ENCODE assay signal across 2 cellular contexts in the genomic region with DNA sequence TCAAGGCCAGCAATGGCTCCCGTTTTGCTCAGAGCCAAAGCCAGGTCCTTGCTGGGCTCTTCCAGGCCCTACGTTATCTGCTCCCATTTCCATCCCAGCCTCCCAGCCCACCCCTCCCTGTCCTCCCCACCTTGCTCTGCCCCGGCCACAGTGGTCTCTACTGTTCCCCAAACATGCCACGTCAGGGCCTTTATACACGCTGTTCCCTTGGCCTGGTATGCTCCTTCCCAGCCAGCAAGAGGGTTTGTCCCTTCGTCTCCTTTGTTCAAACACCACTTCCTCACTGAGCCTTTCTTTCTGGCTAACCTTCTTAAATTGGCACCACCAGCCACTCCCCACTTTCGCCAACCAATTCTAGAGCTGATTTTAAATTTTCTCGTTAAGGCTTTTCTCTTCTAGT.
TF ChIP-seq lines count a peak whose summit lies in the region.

No MANE protein-coding gene starts in this region.

TF ChIP-seq in GM23338, 12 proteins besides CTCF, POLR2A, EP300 and RAD21:
- no peak for TF ChIP-seq POLR2AphosphoS5 (IDR thresholded peaks at IDR 0.05; ENCODE audit: low read depth)
- no peak for TF ChIP-seq ZNF331 (CRISPR knock-in tag; IDR thresholded peaks at IDR 0.05; ENCODE audit: low read depth)
- no peak for TF ChIP-seq EZH2phosphoT487 (IDR thresholded peaks at IDR 0.05; ENCODE audit: unreplicated experiment)
- no peak for TF ChIP-seq EZH2 (IDR thresholded peaks at IDR 0.05; ENCODE audit: low read depth, unreplicated experiment)
- TF ChIP-seq REST (IDR thresholded peaks at IDR 0.05; ENCODE audit: unreplicated experiment): no peak
- TF ChIP-seq CREB1 (CRISPR knock-in tag; IDR thresholded peaks at IDR 0.05; ENCODE audit: low read depth): no peak
- no peak for TF ChIP-seq ZNF462 (CRISPR knock-in tag; IDR thresholded peaks at IDR 0.05)
- no peak for TF ChIP-seq ETS1 (IDR thresholded peaks at IDR 0.05)

TF ChIP-seq in endothelial cell of umbilical vein, 7 proteins besides CTCF, POLR2A, EP300 and RAD21:
- no peak for TF ChIP-seq EZH2 (IDR thresholded peaks at IDR 0.05; ENCODE audit: borderline replicate concordance, low read depth, low read length, severe bottlenecking)
- peak; percentile 53 for TF ChIP-seq POLR2AphosphoS5 (IDR thresholded peaks at IDR 0.05; ENCODE audit: insufficient read depth, low read depth, low read length)
- TF ChIP-seq, protein P1, sequence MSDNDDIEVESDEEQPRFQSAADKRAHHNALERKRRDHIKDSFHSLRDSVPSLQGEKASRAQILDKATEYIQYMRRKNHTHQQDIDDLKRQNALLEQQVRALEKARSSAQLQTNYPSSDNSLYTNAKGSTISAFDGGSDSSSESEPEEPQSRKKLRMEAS (IDR thresholded peaks at IDR 0.05; ENCODE audit: insufficient read depth, insufficient read length): no peak
